In the genomic region with DNA sequence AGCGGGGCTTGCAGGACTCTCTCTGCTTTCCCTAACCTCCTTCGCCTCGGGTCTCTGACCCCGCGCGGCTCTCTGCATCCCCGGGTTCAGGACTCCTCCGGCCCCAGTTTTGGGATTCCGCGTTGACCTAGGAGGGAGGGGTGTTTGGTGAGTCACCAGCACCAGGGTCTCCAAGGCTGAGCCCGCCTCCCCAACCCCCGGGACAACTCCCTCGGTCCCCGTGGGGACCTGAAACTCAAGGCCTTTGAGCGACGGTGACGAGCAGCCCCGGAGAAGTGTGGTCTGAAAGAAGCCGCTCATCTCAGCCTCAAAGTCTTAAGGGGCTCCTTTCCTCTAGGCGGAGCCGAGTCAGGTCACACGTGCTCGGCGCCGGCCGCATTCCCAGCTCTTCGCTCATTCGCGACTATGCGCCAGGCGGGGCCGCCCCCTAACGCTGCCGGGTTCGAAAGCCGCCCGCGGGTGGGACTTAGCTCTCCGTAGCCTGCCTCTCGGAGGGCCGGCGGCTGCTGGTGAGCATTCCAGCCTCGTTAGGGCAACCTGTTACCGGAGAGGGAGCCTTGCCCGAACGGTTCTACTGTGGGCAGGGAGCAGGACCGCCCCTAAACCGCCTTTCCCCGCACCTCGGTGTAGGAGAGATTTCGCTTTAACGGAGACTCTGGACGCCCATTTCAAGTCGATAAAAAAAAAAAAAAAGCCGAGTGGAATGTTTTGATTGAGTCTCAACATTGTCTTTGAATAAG, we compare ENCODE assay signal across 8 cellular contexts. TPM values are rescaled to one million over a fixed set of nuclear protein-coding genes. Genes with fewer than 3 reads are reported as not detected.
A peak's percentile ranks its signal among the peaks of the same experiment; 100 is the strongest.
DNase-seq lines count a peak whose midpoint lies in the region; ATAC-seq lines count a peak whose summit lies in the region.

No MANE protein-coding gene starts in this region.

- H3K4me1 Mint-ChIP-seq in activated CD8-positive, alpha-beta memory T cell treated with anti-CD3 and anti-CD28 coated beads, Interleukin-2, amount 10 ng/mL, durations not matched to agents 7 days and 5 days, result peaks cover 31% of the 10 kb centered on the region

- H3K4me1 ChIP-seq in skeletal muscle tissue (ENCODE audit: control insufficient read depth in 3 of 3, insufficient read depth in 3 of 3, low read length in 3 of 3), result peaks cover 19 to 26% (median 21%) of the 10 kb centered on the region in 3 donors

- intact Hi-C loops in left ventricle myocardium superior (cut with micrococcal nuclease), result no loop called here

- H3K36me3 Mint-ChIP-seq in activated CD8-positive, alpha-beta memory T cell treated with anti-CD3 and anti-CD28 coated beads, Interleukin-2, amount 10 ng/mL, durations not matched to agents 7 days and 5 days, result peaks cover 3% of the 10 kb centered on the region

- peaks cover 84 to 90% (median 89%) of the 10 kb centered on the region in 3 donors for H3K27me3 ChIP-seq in skeletal muscle tissue (ENCODE audit: control insufficient read depth in 3 of 3, insufficient read depth in 3 of 3, low read length in 3 of 3)

- no peaks in the 10 kb centered on the region for H3K9me3 ChIP-seq in skeletal muscle tissue (ENCODE audit: control insufficient read depth in 3 of 3, low read length in 3 of 3)

- no peaks in the 10 kb centered on the region for H3K36me3 ChIP-seq in skeletal muscle tissue (ENCODE audit: control insufficient read depth in 3 of 3, insufficient read depth in 3 of 3, low read length in 3 of 3)

- peak overlapping the region; percentile 44 to 67 (median 54) for H3K4me3 ChIP-seq in skeletal muscle tissue (ENCODE audit: low read length in 3 of 3)

- no peaks in the 10 kb centered on the region for H3K9me3 Mint-ChIP-seq in activated CD8-positive, alpha-beta memory T cell treated with anti-CD3 and anti-CD28 coated beads, Interleukin-2, amount 10 ng/mL, durations not matched to agents 7 days and 5 days (ENCODE audit: low read depth)

- ATAC-seq in HG02840 (IDR thresholded peaks at IDR 0.05; ENCODE audit: low FRiP score, unreplicated experiment) (peak; percentile 38), left ventricle myocardium superior (peak; percentile 33)
- peak; percentile 52 for ATAC-seq in activated CD8-positive, alpha-beta memory T cell treated with anti-CD3 and anti-CD28 coated beads, Interleukin-2, amount 10 ng/mL, durations not matched to agents 7 days and 5 days

- no peak overlapping the region for H3K27ac ChIP-seq in skeletal muscle tissue (ENCODE audit: low read depth, low read length)

- peaks cover 95% of the 10 kb centered on the region for H3K27me3 Mint-ChIP-seq in activated CD8-positive, alpha-beta memory T cell treated with anti-CD3 and anti-CD28 coated beads, Interleukin-2, amount 10 ng/mL, durations not matched to agents 7 days and 5 days

- H3K9ac ChIP-seq in skeletal muscle tissue (ENCODE audit: low read depth in 1 of 3, low read length in 3 of 3), result peak overlapping the region in 1 of 3 donors; percentile 17

- CTCF ChIA-PET in activated CD8-positive, alpha-beta memory T cell treated with anti-CD3 and anti-CD28 coated beads, Interleukin-2, amount 10 ng/mL, durations not matched to agents 7 days and 5 days (lab: Charles Lee), result interaction anchor here (0.9 to 1.0 kb wide), 3 partner anchors 10 to 15 kb away, joined by 4 to 6 read pairs (median 4); no protein-coding TSS in a partner anchor

- peak overlapping the region; percentile 57 for H3K4me3 Mint-ChIP-seq in activated CD8-positive, alpha-beta memory T cell treated with anti-CD3 and anti-CD28 coated beads, Interleukin-2, amount 10 ng/mL, durations not matched to agents 7 days and 5 days

- no peak overlapping the region for H3K27ac Mint-ChIP-seq in activated CD8-positive, alpha-beta memory T cell treated with anti-CD3 and anti-CD28 coated beads, Interleukin-2, amount 10 ng/mL, durations not matched to agents 7 days and 5 days

- DNase-seq in NCI-H345 (lab: John Stamatoyannopoulos, UW) (peak; percentile 27), NCI-H345 treated with DMSO at 0.1 percent for 48 hours (lab: John Stamatoyannopoulos, UW; ENCODE audit: unreplicated experiment) (no peak), left ventricle myocardium superior (no peak), NCI-H2171 treated with DMSO at 0.1 percent for 48 hours (lab: John Stamatoyannopoulos, UW) (no peak), inferior parietal cortex (ENCODE audit: extremely low spot score) (no peak)
- no peak for DNase-seq in activated CD8-positive, alpha-beta memory T cell treated with anti-CD3 and anti-CD28 coated beads, Interleukin-2, amount 10 ng/mL, durations not matched to agents 7 days and 5 days

RNA-seq across cellular contexts. Expression of gene PRDM13, which starts 3.0 kb away (rescaled TPM):
- under 1 TPM in 1 of 2 experiments, not detected in 1; 0.14 TPM for total RNA-seq in activated CD8-positive, alpha-beta memory T cell treated with anti-CD3 and anti-CD28 coated beads, Interleukin-2, amount 10 ng/mL, durations not matched to agents 7 days and 5 days
- total RNA-seq in left ventricle myocardium superior (not detected), skeletal muscle tissue (not detected)

RNA-seq across cellular contexts. Expression of gene CCNC, which starts 35.1 kb away (rescaled TPM):
- total RNA-seq in activated CD8-positive, alpha-beta memory T cell treated with anti-CD3 and anti-CD28 coated beads, Interleukin-2, amount 10 ng/mL, durations not matched to agents 7 days and 5 days, result 10 to 100 TPM; 39.3 to 39.4 TPM
- 16.9 TPM for total RNA-seq in left ventricle myocardium superior
- total RNA-seq in skeletal muscle tissue, result 38.1 TPM
